ENCODE assay signal across 25 cellular contexts in the genomic region with DNA sequence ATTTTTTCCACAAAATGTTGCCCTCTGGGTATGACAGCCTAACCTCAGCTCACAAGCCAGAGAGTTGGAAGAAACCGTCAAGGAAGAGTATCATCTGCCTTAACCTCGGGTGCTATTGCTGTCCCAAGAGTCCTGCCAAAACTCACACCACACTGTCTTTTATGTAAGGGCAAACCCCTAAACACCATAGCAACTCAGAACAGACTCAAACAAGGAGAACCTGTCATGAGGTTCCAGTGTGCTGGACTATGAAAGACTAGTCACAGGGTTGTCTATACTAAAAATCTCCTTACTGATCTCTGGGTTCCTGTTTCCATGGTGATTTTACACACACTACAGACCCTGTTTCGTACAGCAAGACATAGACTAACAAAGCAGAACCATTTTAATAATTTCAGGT.
"Had no signal": no experiment of that assay in that cellular context is flagged by ENCODE, and none has a peak within 500 bp of the region (broad histone marks: within the 10 kb centered on the region; RNA-seq: fewer than 3 reads in every experiment).

No MANE protein-coding gene starts in this region.

- H3K4me3 ChIP-seq: dorsolateral prefrontal cortex, esophagus muscularis mucosa, lung, prostate gland, spleen, stomach, thoracic aorta, transverse colon had no signal

- H3K27me3 ChIP-seq: dorsolateral prefrontal cortex, esophagus muscularis mucosa, spleen, stomach, transverse colon had no signal

- H3K27ac ChIP-seq: dorsolateral prefrontal cortex, epithelial cell of prostate, esophagus muscularis mucosa, parathyroid adenoma, prostate gland, spleen, stomach, thoracic aorta, transverse colon had no signal

- H3K36me3 Mint-ChIP-seq: stimulated activated memory B cell treated with anti-CD40 and anti-IgM and Interleukin-4, amounts not matched to agents 10 μg/mL and 1 μg/mL and 100 μg/mL, for 72 hours had no signal

- H2AFZ ChIP-seq: parathyroid adenoma had no signal

- ATAC-seq: left colon; left ventricle myocardium superior; natural killer cell treated with Interleukin-12 subunit alpha and Interleukin-12 subunit beta and Interleukin-15 and Interleukin-18, amount 100 ng/mL, for 72 hours; sciatic nerve; stimulated activated memory B cell treated with anti-CD40 and anti-IgM and Interleukin-4, amounts not matched to agents 10 μg/mL and 1 μg/mL and 100 μg/mL, for 72 hours had no signal

- H3K9ac ChIP-seq: parathyroid adenoma had no signal

- H3K79me2 ChIP-seq: parathyroid adenoma had no signal

- H3K9me3 Mint-ChIP-seq: natural killer cell treated with Interleukin-12 subunit alpha and Interleukin-12 subunit beta and Interleukin-15 and Interleukin-18, amount 100 ng/mL, for 72 hours; stimulated activated memory B cell treated with anti-CD40 and anti-IgM and Interleukin-4, amounts not matched to agents 10 μg/mL and 1 μg/mL and 100 μg/mL, for 72 hours had no signal

- H3K27me3 Mint-ChIP-seq: natural killer cell treated with Interleukin-12 subunit alpha and Interleukin-12 subunit beta and Interleukin-15 and Interleukin-18, amount 100 ng/mL, for 72 hours; stimulated activated memory B cell treated with anti-CD40 and anti-IgM and Interleukin-4, amounts not matched to agents 10 μg/mL and 1 μg/mL and 100 μg/mL, for 72 hours had no signal

- H3K4me1 Mint-ChIP-seq: stimulated activated memory B cell treated with anti-CD40 and anti-IgM and Interleukin-4, amounts not matched to agents 10 μg/mL and 1 μg/mL and 100 μg/mL, for 72 hours had no signal

- H3K27ac Mint-ChIP-seq: natural killer cell treated with Interleukin-12 subunit alpha and Interleukin-12 subunit beta and Interleukin-15 and Interleukin-18, amount 100 ng/mL, for 72 hours; stimulated activated memory B cell treated with anti-CD40 and anti-IgM and Interleukin-4, amounts not matched to agents 10 μg/mL and 1 μg/mL and 100 μg/mL, for 72 hours had no signal

- H3K4me1 ChIP-seq: esophagus muscularis mucosa, parathyroid adenoma, prostate gland, transverse colon had no signal

- H3K9me3 ChIP-seq: esophagus muscularis mucosa, prostate gland, spleen, stomach, thoracic aorta, transverse colon had no signal

- FAIRE-seq: endometrium had no signal

- H3K36me3 ChIP-seq: prostate gland, thoracic aorta, transverse colon had no signal

- DNase-seq: cortex of kidney; dorsolateral prefrontal cortex; effector memory CD4-positive, alpha-beta T cell; left colon; left ventricle myocardium superior; mesenchymal stem cell; midbrain; retina; spleen; stimulated activated CD4-positive, alpha-beta T cell treated with anti-CD3 and anti-CD28 coated beads, Interleukin-15, amount 100 ng/mL, for 24 hours; stimulated activated CD4-positive, alpha-beta T cell treated with anti-CD3 and anti-CD28 coated beads, Interleukin-1b, Interleukin-23, amount 100 ng/mL, for 48 hours; stimulated activated CD4-positive, alpha-beta T cell treated with anti-CD3 and anti-CD28 coated beads, Interleukin-4, amount 100 ng/mL, for 24 hours; stomach; substantia nigra; transverse colon had no signal

- H3K4me3 Mint-ChIP-seq: natural killer cell treated with Interleukin-12 subunit alpha and Interleukin-12 subunit beta and Interleukin-15 and Interleukin-18, amount 100 ng/mL, for 72 hours; stimulated activated memory B cell treated with anti-CD40 and anti-IgM and Interleukin-4, amounts not matched to agents 10 μg/mL and 1 μg/mL and 100 μg/mL, for 72 hours had no signal
